Comparison of ENCODE assay signal across 18 cellular contexts in genomic region chr3:163572856-163573255, GRCh38.
"Had no signal": no experiment of that assay in that cellular context is flagged by ENCODE, and none has a peak within 500 bp of the region (broad histone marks: within the 10 kb centered on the region; RNA-seq: fewer than 3 reads in every experiment).

No MANE protein-coding gene starts in this region.

- DNase-seq: hippocampal formation; hypothalamus; immature natural killer cell; islet precursor cell; kidney glomerular epithelial cell; left cardiac atrium; left colon; left lung; left ventricle myocardium inferior; left ventricle myocardium superior; lower lobe of right lung; mammary epithelial cell; mesenchymal stem cell; mesendoderm; midbrain; mucosa of descending colon; naive B cell; naive thymus-derived CD4-positive, alpha-beta T cell had no signal

- ATAC-seq: left cardiac atrium; left colon; left lung; left ventricle myocardium superior; lower lobe of right lung; mucosa of descending colon; naive thymus-derived CD4-positive, alpha-beta T cell had no signal
